In the genomic region with DNA sequence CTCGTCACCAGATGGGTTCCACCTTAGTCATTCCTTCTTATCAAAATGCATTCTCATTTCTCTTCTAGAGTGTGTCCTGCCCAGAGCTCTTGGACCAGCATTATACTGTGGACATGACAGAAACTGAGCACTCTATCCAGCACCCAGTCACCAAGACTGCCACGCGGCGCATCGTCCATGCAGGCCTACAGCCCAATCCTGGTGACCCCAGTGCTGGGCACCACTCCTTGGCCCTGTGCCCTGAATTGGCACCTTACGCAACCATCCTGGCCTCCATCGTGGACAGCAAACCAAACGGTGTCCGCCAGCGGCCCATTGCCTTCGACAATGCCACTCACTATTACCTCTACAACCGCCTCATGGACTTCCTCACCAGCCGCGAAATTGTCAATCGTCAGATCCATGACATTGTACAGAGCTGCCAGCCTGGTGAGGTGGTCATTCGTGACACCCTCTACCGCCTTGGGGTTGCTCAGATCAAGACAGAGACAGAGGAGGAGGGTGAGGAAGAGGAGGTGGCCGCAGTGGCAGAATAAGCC, we compare ENCODE assay signal across 1 cellular context.
TF ChIP-seq lines count a peak whose summit lies in the region.

No MANE protein-coding gene starts in this region.

TF ChIP-seq in SK-N-SH, 30 proteins besides CTCF, POLR2A, EP300 and RAD21:
- TF ChIP-seq, protein P1, sequence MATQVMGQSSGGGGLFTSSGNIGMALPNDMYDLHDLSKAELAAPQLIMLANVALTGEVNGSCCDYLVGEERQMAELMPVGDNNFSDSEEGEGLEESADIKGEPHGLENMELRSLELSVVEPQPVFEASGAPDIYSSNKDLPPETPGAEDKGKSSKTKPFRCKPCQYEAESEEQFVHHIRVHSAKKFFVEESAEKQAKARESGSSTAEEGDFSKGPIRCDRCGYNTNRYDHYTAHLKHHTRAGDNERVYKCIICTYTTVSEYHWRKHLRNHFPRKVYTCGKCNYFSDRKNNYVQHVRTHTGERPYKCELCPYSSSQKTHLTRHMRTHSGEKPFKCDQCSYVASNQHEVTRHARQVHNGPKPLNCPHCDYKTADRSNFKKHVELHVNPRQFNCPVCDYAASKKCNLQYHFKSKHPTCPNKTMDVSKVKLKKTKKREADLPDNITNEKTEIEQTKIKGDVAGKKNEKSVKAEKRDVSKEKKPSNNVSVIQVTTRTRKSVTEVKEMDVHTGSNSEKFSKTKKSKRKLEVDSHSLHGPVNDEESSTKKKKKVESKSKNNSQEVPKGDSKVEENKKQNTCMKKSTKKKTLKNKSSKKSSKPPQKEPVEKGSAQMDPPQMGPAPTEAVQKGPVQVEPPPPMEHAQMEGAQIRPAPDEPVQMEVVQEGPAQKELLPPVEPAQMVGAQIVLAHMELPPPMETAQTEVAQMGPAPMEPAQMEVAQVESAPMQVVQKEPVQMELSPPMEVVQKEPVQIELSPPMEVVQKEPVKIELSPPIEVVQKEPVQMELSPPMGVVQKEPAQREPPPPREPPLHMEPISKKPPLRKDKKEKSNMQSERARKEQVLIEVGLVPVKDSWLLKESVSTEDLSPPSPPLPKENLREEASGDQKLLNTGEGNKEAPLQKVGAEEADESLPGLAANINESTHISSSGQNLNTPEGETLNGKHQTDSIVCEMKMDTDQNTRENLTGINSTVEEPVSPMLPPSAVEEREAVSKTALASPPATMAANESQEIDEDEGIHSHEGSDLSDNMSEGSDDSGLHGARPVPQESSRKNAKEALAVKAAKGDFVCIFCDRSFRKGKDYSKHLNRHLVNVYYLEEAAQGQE (IDR thresholded peaks at IDR 0.05; ENCODE audit: low read depth, low read length): no peak
- TF ChIP-seq PBX3 (IDR thresholded peaks at IDR 0.05) (no peak), USF1 (IDR thresholded peaks at IDR 0.05; ENCODE audit: borderline replicate concordance, low read depth) (no peak), MXI1 (IDR thresholded peaks at IDR 0.05; ENCODE audit: low read depth, low read length) (no peak), FOSL2 (IDR thresholded peaks at IDR 0.05; ENCODE audit: borderline replicate concordance, low read depth) (no peak), JUND (IDR thresholded peaks at IDR 0.05) (no peak), SMC3 (IDR thresholded peaks at IDR 0.05; ENCODE audit: low read depth, low read length) (no peak), CHD2 (IDR thresholded peaks at IDR 0.05; ENCODE audit: low read length, partially characterized antibody) (no peak), RFX5 (IDR thresholded peaks at IDR 0.05; ENCODE audit: low read length) (no peak)
